12 cellular contexts compared by ENCODE assay signal in the genomic region with DNA sequence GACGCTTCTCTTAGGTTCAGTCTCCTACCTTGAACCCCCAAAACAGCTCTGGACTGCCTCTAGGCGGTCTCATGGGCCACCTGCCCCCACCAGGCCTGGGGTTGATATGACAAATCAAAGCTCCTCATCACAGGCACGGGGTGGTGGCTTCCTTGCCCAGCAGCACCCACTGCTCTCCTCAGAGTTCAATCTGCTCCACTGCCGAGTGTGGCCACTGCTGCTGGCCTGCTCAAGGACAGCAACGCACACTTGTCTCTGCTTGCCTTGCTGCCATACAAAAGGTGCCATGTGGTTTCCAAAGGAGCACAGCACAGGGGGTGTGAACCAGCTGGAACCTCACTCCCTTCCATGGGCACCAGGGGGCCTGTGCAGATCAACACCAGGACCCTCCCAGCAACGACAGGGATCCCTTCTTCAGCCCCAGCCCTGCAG. TPM values are rescaled to one million over a fixed set of nuclear protein-coding genes. Genes with fewer than 3 reads are reported as not detected.
DNase-seq lines count a peak whose midpoint lies in the region; ATAC-seq, FAIRE-seq and TF ChIP-seq lines count a peak whose summit lies in the region.
"Had no signal": no experiment of that assay in that cellular context is flagged by ENCODE, and none has a peak within 500 bp of the region (broad histone marks: within the 10 kb centered on the region; RNA-seq: fewer than 3 reads in every experiment).

No MANE protein-coding gene starts in this region.

- POLR2A ChIA-PET in A549 (lab: Yijun Ruan, JAX): no interaction called here

- TF ChIP-seq CTCF in A549 (IDR thresholded peaks at IDR 0.05) (no peak), brain microvascular endothelial cell (IDR thresholded peaks at IDR 0.05; ENCODE audit: low read depth, low read length, missing control alignments) (peak; percentile 58)

- H3K36me3 Mint-ChIP-seq in naive B cell: no peaks in the 10 kb centered on the region

- H3K9me3 ChIP-seq in A549: no peaks in the 10 kb centered on the region

- H3K4me1 ChIP-seq in A549: no peaks in the 10 kb centered on the region

- H3K27ac ChIP-seq in A549 (no peak overlapping the region), brain microvascular endothelial cell (no peak overlapping the region)

- TF ChIP-seq RAD21 in A549 (conservative IDR thresholded peaks at IDR 0.05 in 1 of 2, IDR thresholded peaks at IDR 0.05 in 1 of 2): no peak

- H3K4me1 Mint-ChIP-seq in naive B cell: peaks cover 0 to 8% (median 7%) of the 10 kb centered on the region in 3 donors

- no peak overlapping the region for H3K4me2 ChIP-seq in A549

- H3K27ac Mint-ChIP-seq in naive B cell: no peak overlapping the region
- H3K27ac Mint-ChIP-seq: activated T-helper 1 cell treated with anti-CD3 and anti-CD28 coated beads, Interleukin-12 subunit alpha, Interleukin-12 subunit beta, Interleukin-2, Interleukin-4 antibody, amounts not matched to agents 30 ng/mL and 10 ng/mL and 1 ng/mL, durations not matched to agents 14 hours and 24 hours and 36 hours had no signal

- no peaks in the 10 kb centered on the region for H3K9me3 Mint-ChIP-seq in naive B cell
- H3K9me3 Mint-ChIP-seq: activated T-helper 1 cell treated with anti-CD3 and anti-CD28 coated beads, Interleukin-12 subunit alpha, Interleukin-12 subunit beta, Interleukin-2, Interleukin-4 antibody, amounts not matched to agents 30 ng/mL and 10 ng/mL and 1 ng/mL, durations not matched to agents 14 hours and 24 hours and 36 hours had no signal

- H3K27me3 Mint-ChIP-seq in naive B cell: peaks cover 21 to 41% (median 38%) of the 10 kb centered on the region in 3 donors

- H3K4me3 ChIP-seq in A549 (no peak overlapping the region), H7 (ENCODE audit: insufficient read depth, low read depth, low read length) (no peak overlapping the region), brain microvascular endothelial cell (ENCODE audit: low read depth, low read length) (no peak overlapping the region)

- H3K36me3 ChIP-seq in H7 (replicated peaks; ENCODE audit: control insufficient read depth, insufficient read depth, low read length): no peaks in the 10 kb centered on the region
- no peaks in the 10 kb centered on the region for H3K36me3 ChIP-seq in brain microvascular endothelial cell (replicated peaks)

- TF ChIP-seq POLR2A in A549 (IDR thresholded peaks at IDR 0.05; ENCODE audit: low read length): no peak

- H3K4me3 Mint-ChIP-seq in naive B cell: no peak overlapping the region
- H3K4me3 Mint-ChIP-seq: activated T-helper 1 cell treated with anti-CD3 and anti-CD28 coated beads, Interleukin-12 subunit alpha, Interleukin-12 subunit beta, Interleukin-2, Interleukin-4 antibody, amounts not matched to agents 30 ng/mL and 10 ng/mL and 1 ng/mL, durations not matched to agents 14 hours and 24 hours and 36 hours had no signal

- 96% methylated on average over 3 of the region's 6 CpGs for WGBS in A549 (ENCODE audit: missing lambda C conversion rate)

- CTCF ChIA-PET in A549 (lab: Yijun Ruan, JAX): interaction anchor here (0.7 to 32.9 kb wide), 13 partner anchors 9 to 218 kb away, joined by 3 to 1280 read pairs (median 5); a partner anchor contains a TSS

- TF ChIP-seq EP300 in A549 (IDR thresholded peaks at IDR 0.05): no peak

- FAIRE-seq in A549 (lab: Jason Lieb, UNC): no peak

- peak; percentile 30 to 43 for DNase-seq in A549 (ENCODE audit: low read depth in 1 of 2, low spot score in 1 of 2)
- DNase-seq in H7: peak; percentile 64
- DNase-seq in brain microvascular endothelial cell: peak; percentile 7
- DNase-seq in naive B cell: no peak
- no peak for DNase-seq in cortex of kidney (lab: John Stamatoyannopoulos, UW)
- no peak for DNase-seq in hippocampal formation (lab: John Stamatoyannopoulos, UW)
- no peak for DNase-seq in GM03348 (ENCODE audit: low spot score)
- DNase-seq: NCI-H1105 had no signal

- H3K27me3 ChIP-seq in H7 (ENCODE audit: control insufficient read depth, insufficient read depth, low read length): no peaks in the 10 kb centered on the region
- H3K27me3 ChIP-seq in brain microvascular endothelial cell (replicated peaks): no peaks in the 10 kb centered on the region

- ATAC-seq in A549: peak; percentile 35 to 71
- peak; percentile 23 to 38 for ATAC-seq in naive B cell (ENCODE audit: low read depth in 2 of 2)
- ATAC-seq in GM21447 (IDR thresholded peaks at IDR 0.05; ENCODE audit: unreplicated experiment): no peak

- in situ Hi-C loops in brain microvascular endothelial cell (cut with HindIII; ENCODE audit: low pct_ligation_motif_present, low sequenced_read_pairs): no loop called here

TF ChIP-seq in A549, 52 proteins besides CTCF, POLR2A, EP300 and RAD21:
- TF ChIP-seq, protein P1, sequence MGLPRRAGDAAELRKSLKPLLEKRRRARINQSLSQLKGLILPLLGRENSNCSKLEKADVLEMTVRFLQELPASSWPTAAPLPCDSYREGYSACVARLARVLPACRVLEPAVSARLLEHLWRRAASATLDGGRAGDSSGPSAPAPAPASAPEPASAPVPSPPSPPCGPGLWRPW (IDR thresholded peaks at IDR 0.05): no peak
- no peak for TF ChIP-seq FOSB (CRISPR knock-in tag; IDR thresholded peaks at IDR 0.05)
- TF ChIP-seq, protein P2, sequence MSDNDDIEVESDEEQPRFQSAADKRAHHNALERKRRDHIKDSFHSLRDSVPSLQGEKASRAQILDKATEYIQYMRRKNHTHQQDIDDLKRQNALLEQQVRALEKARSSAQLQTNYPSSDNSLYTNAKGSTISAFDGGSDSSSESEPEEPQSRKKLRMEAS (IDR thresholded peaks at IDR 0.05): peak; percentile 46

RNA-seq across cellular contexts. Expression of a gene that starts 10.2 kb away (rescaled TPM):
- polyA plus RNA-seq in A549 (2011; rRNA removed) (not detected in 2 replicates), A549 (2017; fragmentation: RNase III; extraction: RNeasy Plus Mini Kit Qiagen cat#74134 plus additional on column Dnase treatment) (not detected in 3 replicates), naive B cell (ENCODE audit: low read depth in 6 of 6) (not detected)
- not detected in 2 replicates for polyA plus RNA-seq in A549 (2012; cell fraction: cytosol; rRNA removed)
- polyA plus RNA-seq in A549 (2012; cell fraction: nucleus; rRNA removed): not detected in 2 replicates
- polyA minus RNA-seq in A549 (2011; rRNA and poly(A)+ RNA removed): not detected in 2 replicates
- 0.17 TPM in 1 of 2 replicates, not detected in the other for total RNA-seq in H7 (2014; rRNA removed; shearing (Covaris generic))
- total RNA-seq: activated T-helper 1 cell treated with anti-CD3 and anti-CD28 coated beads, Interleukin-12 subunit alpha, Interleukin-12 subunit beta, Interleukin-2, Interleukin-4 antibody, amounts not matched to agents 30 ng/mL and 10 ng/mL and 1 ng/mL, durations not matched to agents 14 hours and 24 hours and 36 hours; Calu3 had no signal
- polyA plus RNA-seq: neural cell had no signal

RNA-seq across cellular contexts. Expression of a gene that starts 18.9 kb away (rescaled TPM):
- polyA plus RNA-seq in A549 (2011; rRNA removed) (0.08 and 0.28 TPM in 2 replicates), A549 (2017; fragmentation: RNase III; extraction: RNeasy Plus Mini Kit Qiagen cat#74134 plus additional on column Dnase treatment) (0.12 to 0.34 TPM (median 0.18 TPM) in 3 replicates), naive B cell (ENCODE audit: low read depth in 6 of 6) (not detected)
- polyA plus RNA-seq in A549 (2012; cell fraction: cytosol; rRNA removed): 0.11 and 0.21 TPM in 2 replicates
- polyA plus RNA-seq in A549 (2012; cell fraction: nucleus; rRNA removed): 0.16 and 0.17 TPM in 2 replicates
- polyA minus RNA-seq in A549 (2011; rRNA and poly(A)+ RNA removed): 0.19 and 0.29 TPM in 2 replicates
- total RNA-seq in H7 (2014; rRNA removed; shearing (Covaris generic)): 20.9 and 22.1 TPM in 2 replicates
- total RNA-seq: activated T-helper 1 cell treated with anti-CD3 and anti-CD28 coated beads, Interleukin-12 subunit alpha, Interleukin-12 subunit beta, Interleukin-2, Interleukin-4 antibody, amounts not matched to agents 30 ng/mL and 10 ng/mL and 1 ng/mL, durations not matched to agents 14 hours and 24 hours and 36 hours had no signal
- polyA plus RNA-seq: neural cell had no signal

RNA-seq across cellular contexts. Expression of a gene that starts 28.3 kb away (rescaled TPM):
- polyA plus RNA-seq in A549 (2011; rRNA removed): 0.84 and 1.3 TPM in 2 replicates
- polyA plus RNA-seq in A549 (2012; cell fraction: cytosol; rRNA removed): 0.88 and 0.91 TPM in 2 replicates
- polyA plus RNA-seq in A549 (2012; cell fraction: nucleus; rRNA removed): 11.3 and 12.5 TPM in 2 replicates
- polyA plus RNA-seq in A549 (2017; fragmentation: RNase III; extraction: RNeasy Plus Mini Kit Qiagen cat#74134 plus additional on column Dnase treatment): 0.87 to 0.96 TPM (median 0.96 TPM) in 3 replicates
- 2.1 TPM in 2 replicates for polyA minus RNA-seq in A549 (2011; rRNA and poly(A)+ RNA removed)
- 0.14 and 1.6 TPM in 2 replicates for total RNA-seq in H7 (2014; rRNA removed; shearing (Covaris generic))
- under 1 TPM in 4 of 6 donors, not detected in 2; 0.04 to 0.52 (median 0.24) TPM for polyA plus RNA-seq in naive B cell (ENCODE audit: low read depth in 6 of 6)

RNA-seq across cellular contexts. Expression of a gene that starts 41.5 kb away (rescaled TPM):
- 16.1 and 17.9 TPM in 2 replicates for polyA plus RNA-seq in A549 (2011; rRNA removed)
- 4.2 and 4.9 TPM in 2 replicates for polyA plus RNA-seq in A549 (2012; cell fraction: cytosol; rRNA removed)
- polyA plus RNA-seq in A549 (2012; cell fraction: nucleus; rRNA removed): 1.7 and 2.4 TPM in 2 replicates
- 8.6 to 12.2 TPM (median 8.6 TPM) in 3 replicates for polyA plus RNA-seq in A549 (2017; fragmentation: RNase III; extraction: RNeasy Plus Mini Kit Qiagen cat#74134 plus additional on column Dnase treatment)
- polyA minus RNA-seq in A549 (2011; rRNA and poly(A)+ RNA removed): 2.9 and 3.1 TPM in 2 replicates
- not detected in 2 replicates for total RNA-seq in H7 (2014; rRNA removed; shearing (Covaris generic))
- polyA plus RNA-seq in naive B cell (ENCODE audit: low read depth in 6 of 6): not detected
- total RNA-seq: activated T-helper 1 cell treated with anti-CD3 and anti-CD28 coated beads, Interleukin-12 subunit alpha, Interleukin-12 subunit beta, Interleukin-2, Interleukin-4 antibody, amounts not matched to agents 30 ng/mL and 10 ng/mL and 1 ng/mL, durations not matched to agents 14 hours and 24 hours and 36 hours; Calu3 had no signal
- polyA plus RNA-seq: neural cell had no signal

RNA-seq across cellular contexts. Expression of a gene that starts 46.9 kb away (rescaled TPM):
- polyA plus RNA-seq in A549 (2011; rRNA removed) (20.4 and 23.7 TPM in 2 replicates), A549 (2017; fragmentation: RNase III; extraction: RNeasy Plus Mini Kit Qiagen cat#74134 plus additional on column Dnase treatment) (16.8 to 19.0 TPM (median 17.5 TPM) in 3 replicates), naive B cell (ENCODE audit: low read depth in 6 of 6) (10 to 100 TPM in 5 of 6 donors, 1 to 10 TPM in 1; 7.7 to 20.7 (median 14.5) TPM)
- polyA plus RNA-seq in A549 (2012; cell fraction: cytosol; rRNA removed): 11.9 and 13.6 TPM in 2 replicates
- 7.2 and 10.3 TPM in 2 replicates for polyA plus RNA-seq in A549 (2012; cell fraction: nucleus; rRNA removed)
- 13.8 and 25.7 TPM in 2 replicates for polyA minus RNA-seq in A549 (2011; rRNA and poly(A)+ RNA removed)
- 15.5 and 16.1 TPM in 2 replicates for total RNA-seq in H7 (2014; rRNA removed; shearing (Covaris generic))

Comparison
In these comparisons a context has a peak if more than half of its experiments do, and no peak if none do; other contexts are left out.
1. DNase-seq: peak in A549 (2 of 2), H7 (single experiment) and brain microvascular endothelial cell (single experiment); none in naive B cell (single experiment), cortex of kidney (single experiment), hippocampal formation (0 of 2) and GM03348 (single experiment).